1 cellular context compared by ENCODE assay signal in genomic region chr12:96398422-96399080, GRCh38.
TF ChIP-seq lines count a peak whose summit lies in the region.

No MANE protein-coding gene starts in this region.

TF ChIP-seq in WTC11, 78 proteins besides CTCF, POLR2A, EP300 and RAD21 (continued from another document):
- TF ChIP-seq PRRX2 (CRISPR knock-in tag; IDR thresholded peaks at IDR 0.05) = no peak
